Comparison of ENCODE assay signal across 1 cellular context in the genomic region with DNA sequence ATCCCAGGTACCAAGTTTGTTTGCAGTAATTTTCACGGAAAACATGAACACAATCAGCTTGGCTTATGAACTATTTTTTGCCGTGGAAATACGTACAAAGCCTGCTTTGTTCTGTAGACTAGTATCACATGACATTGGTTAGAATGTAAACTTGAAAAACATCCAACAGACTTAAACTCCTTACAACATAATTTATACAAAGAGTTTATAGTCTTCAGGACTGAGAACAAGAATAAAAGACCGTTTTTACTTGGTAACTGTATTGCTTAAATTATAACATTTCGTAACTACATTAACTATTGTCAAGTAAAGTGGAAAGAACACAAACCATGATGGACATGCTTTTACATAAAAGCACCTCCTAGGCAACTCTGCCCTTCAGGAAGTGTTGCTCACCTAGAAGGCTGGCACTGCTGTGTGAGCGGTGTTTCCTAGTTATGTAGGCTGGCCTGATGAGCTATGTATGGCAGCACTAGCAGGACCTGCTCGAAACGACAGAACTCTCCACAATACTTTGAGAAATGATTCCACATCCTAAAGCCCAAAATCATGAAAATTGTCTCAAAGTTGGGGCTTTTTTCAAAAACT.
TF ChIP-seq lines count a peak whose summit lies in the region.

No MANE protein-coding gene starts in this region.

TF ChIP-seq in WTC11, 78 proteins besides CTCF, POLR2A, EP300 and RAD21:
- TF ChIP-seq, protein P1, sequence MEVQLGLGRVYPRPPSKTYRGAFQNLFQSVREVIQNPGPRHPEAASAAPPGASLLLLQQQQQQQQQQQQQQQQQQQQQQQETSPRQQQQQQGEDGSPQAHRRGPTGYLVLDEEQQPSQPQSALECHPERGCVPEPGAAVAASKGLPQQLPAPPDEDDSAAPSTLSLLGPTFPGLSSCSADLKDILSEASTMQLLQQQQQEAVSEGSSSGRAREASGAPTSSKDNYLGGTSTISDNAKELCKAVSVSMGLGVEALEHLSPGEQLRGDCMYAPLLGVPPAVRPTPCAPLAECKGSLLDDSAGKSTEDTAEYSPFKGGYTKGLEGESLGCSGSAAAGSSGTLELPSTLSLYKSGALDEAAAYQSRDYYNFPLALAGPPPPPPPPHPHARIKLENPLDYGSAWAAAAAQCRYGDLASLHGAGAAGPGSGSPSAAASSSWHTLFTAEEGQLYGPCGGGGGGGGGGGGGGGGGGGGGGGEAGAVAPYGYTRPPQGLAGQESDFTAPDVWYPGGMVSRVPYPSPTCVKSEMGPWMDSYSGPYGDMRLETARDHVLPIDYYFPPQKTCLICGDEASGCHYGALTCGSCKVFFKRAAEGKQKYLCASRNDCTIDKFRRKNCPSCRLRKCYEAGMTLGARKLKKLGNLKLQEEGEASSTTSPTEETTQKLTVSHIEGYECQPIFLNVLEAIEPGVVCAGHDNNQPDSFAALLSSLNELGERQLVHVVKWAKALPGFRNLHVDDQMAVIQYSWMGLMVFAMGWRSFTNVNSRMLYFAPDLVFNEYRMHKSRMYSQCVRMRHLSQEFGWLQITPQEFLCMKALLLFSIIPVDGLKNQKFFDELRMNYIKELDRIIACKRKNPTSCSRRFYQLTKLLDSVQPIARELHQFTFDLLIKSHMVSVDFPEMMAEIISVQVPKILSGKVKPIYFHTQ (CRISPR knock-in tag; IDR thresholded peaks at IDR 0.05): no peak
- TF ChIP-seq PRRX2 (CRISPR knock-in tag; IDR thresholded peaks at IDR 0.05): no peak
- TF ChIP-seq ZNF121 (CRISPR knock-in tag; IDR thresholded peaks at IDR 0.05): no peak
- TF ChIP-seq TEAD4 (CRISPR knock-in tag; IDR thresholded peaks at IDR 0.05): no peak
TF ChIP-seq in WTC11: peak in this region for 0.
